ENCODE assay signal across 8 cellular contexts in genomic region chr5:147857302-147858129, GRCh38. TPM values are rescaled to one million over a fixed set of nuclear protein-coding genes. Genes with fewer than 3 reads are reported as not detected.
DNase-seq lines count a peak whose midpoint lies in the region; ATAC-seq and TF ChIP-seq lines count a peak whose summit lies in the region.

No MANE protein-coding gene starts in this region.

- TF ChIP-seq POLR2A in breast epithelium (IDR thresholded peaks at IDR 0.05): no peak

- DNase-seq in NCI-H1436 (lab: John Stamatoyannopoulos, UW): peak; percentile 10
- DNase-seq in NCI-H1436 treated with DMSO at 0.1 percent for 48 hours (lab: John Stamatoyannopoulos, UW): no peak
- peak; percentile 20 to 36 for DNase-seq in HL-60 (ENCODE audit: low read depth in 1 of 2, low spot score in 1 of 2)
- peak; percentile 51 to 73 for DNase-seq in breast epithelium (ENCODE audit: low spot score in 2 of 2)
- peak; percentile 45 for DNase-seq in kidney glomerular epithelial cell (lab: John Stamatoyannopoulos, UW)
- peak; percentile 1 to 10 for DNase-seq in stimulated activated CD4-positive, alpha-beta T cell treated with anti-CD3 and anti-CD28 coated beads, Interleukin-4, amount 100 ng/mL, for 4 hours

- intact Hi-C loops in breast epithelium (cut with DNase I; ENCODE audit: low total_unique reads): no loop called here

- no peaks in the 10 kb centered on the region for H3K9me3 ChIP-seq in breast epithelium

- TF ChIP-seq CTCF in HL-60 (IDR thresholded peaks at IDR 0.05; ENCODE audit: insufficient read depth, low read length) (peak; percentile 68), breast epithelium (IDR thresholded peaks at IDR 0.05) (peak; percentile 66 to 72 (median 67))

- H3K27ac ChIP-seq in HL-60 (replicated peaks) (no peak overlapping the region), breast epithelium (no peak overlapping the region)

- ATAC-seq in GM21360 (IDR thresholded peaks at IDR 0.05; ENCODE audit: unreplicated experiment) (peak; percentile 93), SK-N-SH treated with all-trans-retinoic acid at 6 μM for 48 hours (peak; percentile 92)

- H3K27me3 ChIP-seq in HL-60 (ENCODE audit: insufficient read depth, poor library complexity, severe bottlenecking) (no peaks in the 10 kb centered on the region), breast epithelium (no peaks in the 10 kb centered on the region)

- H3K36me3 ChIP-seq in breast epithelium: no peaks in the 10 kb centered on the region

- no peak overlapping the region for H3K4me3 ChIP-seq in HL-60 (replicated peaks; ENCODE audit: insufficient read depth, low read length)
- H3K4me3 ChIP-seq in breast epithelium: no peak overlapping the region

- no peaks in the 10 kb centered on the region for H3K4me1 ChIP-seq in breast epithelium

TF ChIP-seq in SK-N-SH treated with all-trans-retinoic acid at 6 μM for 48 hours, 23 proteins besides CTCF, POLR2A, EP300 and RAD21:
- no peak for TF ChIP-seq BACH2 (CRISPR knock-in tag; IDR thresholded peaks at IDR 0.05; ENCODE audit: borderline replicate concordance)
- TF ChIP-seq POU6F1 (CRISPR knock-in tag; IDR thresholded peaks at IDR 0.05; ENCODE audit: borderline replicate concordance, low read depth): no peak
- TF ChIP-seq ZFP3 (CRISPR knock-in tag; IDR thresholded peaks at IDR 0.05): no peak
- TF ChIP-seq ESRRG (CRISPR knock-in tag; IDR thresholded peaks at IDR 0.05): no peak
- TF ChIP-seq RARB (CRISPR knock-in tag; IDR thresholded peaks at IDR 0.05): no peak
- TF ChIP-seq ZC3H10 (CRISPR knock-in tag; IDR thresholded peaks at IDR 0.05): no peak
- no peak for TF ChIP-seq OSR1 (CRISPR knock-in tag; IDR thresholded peaks at IDR 0.05)
- no peak for TF ChIP-seq PPARA (CRISPR knock-in tag; IDR thresholded peaks at IDR 0.05; ENCODE audit: borderline replicate concordance)

RNA-seq across cellular contexts. Expression of gene SCGB3A2, which starts 21.0 kb away (rescaled TPM):
- total RNA-seq in breast epithelium: not detected

RNA-seq across cellular contexts. Expression of gene SPINK1, which starts 26.0 kb away (rescaled TPM):
- 1 to 10 TPM in 1 of 3 donors, not detected in 2; 1.6 TPM for total RNA-seq in breast epithelium

RNA-seq across cellular contexts. Expression of gene C5orf46, which starts 48.8 kb away (rescaled TPM):
- total RNA-seq in breast epithelium: 1 to 10 TPM in 2 of 3 donors, not detected in 1; 5.2 to 9.4 TPM
